ENCODE assay signal across 8 cellular contexts in genomic region chr17:59332890-59333377, GRCh38. TPM values are rescaled to one million over a fixed set of nuclear protein-coding genes. Genes with fewer than 3 reads are reported as not detected.
DNase-seq lines count a peak whose midpoint lies in the region; ATAC-seq and TF ChIP-seq lines count a peak whose summit lies in the region.

No MANE protein-coding gene starts in this region.

- H3K27ac ChIP-seq in ACC112 (ENCODE audit: low read depth, low read length) (peak overlapping the region; percentile 22), HUES6 (ENCODE audit: low read depth, low read length) (no peak overlapping the region), left lung (peak overlapping the region; percentile 84 to 85), stomach (peak overlapping the region; percentile 89 to 99 (median 96))

- peaks cover 37% of the 10 kb centered on the region for H3K4me1 ChIP-seq in ACC112 (ENCODE audit: control insufficient read depth, insufficient read depth, low read length, unreplicated experiment)
- peaks cover 27% of the 10 kb centered on the region for H3K4me1 ChIP-seq in HUES6 (ENCODE audit: control insufficient read depth, insufficient read depth, low read length)
- H3K4me1 ChIP-seq in left lung = peaks cover 21 to 77% of the 10 kb centered on the region in 2 donors
- H3K4me1 ChIP-seq in stomach = peaks cover 57 to 83% (median 71%) of the 10 kb centered on the region in 4 donors

- H3K79me2 ChIP-seq in ACC112 (ENCODE audit: control insufficient read depth, insufficient read depth, low read length, unreplicated experiment) = peaks cover 34% of the 10 kb centered on the region

- DNase-seq in MCF 10A (ENCODE audit: unreplicated experiment) = no peak
- peak in 1 of 2 donors; percentile 46 for DNase-seq in left lung
- DNase-seq in stomach = peak; percentile 33
- DNase-seq in NK-92 treated with Interleukin-12 subunit alpha and Interleukin-12 subunit beta, amount 100 ng/mL, for 24 hours (lab: John Stamatoyannopoulos, UW) = no peak
- no peak for DNase-seq in NCI-H2227 treated with DMSO at 0.1 percent for 48 hours (lab: John Stamatoyannopoulos, UW)

- BruUV-seq in MCF 10A (replicated peaks; lab: Mats Ljungman, UMichigan) = TSS peak; percentile 21

- intact Hi-C loops in MCF 10A (cut with micrococcal nuclease) = no loop called here
- intact Hi-C loops in left lung (cut with DNase I) = no loop called here
- intact Hi-C loops in stomach (cut with DNase I; ENCODE audit: low total_unique reads) = no loop called here

- H3K9ac ChIP-seq in HUES6 (ENCODE audit: low read length) = peak overlapping the region; percentile 44

- no peak for TF ChIP-seq POLR2A in stomach (IDR thresholded peaks at IDR 0.05)

- TF ChIP-seq CTCF in MCF 10A (IDR thresholded peaks at IDR 0.05; ENCODE audit: unreplicated experiment) (no peak), left lung (IDR thresholded peaks at IDR 0.05) (no peak), stomach (IDR thresholded peaks at IDR 0.05) (no peak)

- peak overlapping the region; percentile 88 for H3K4me3 ChIP-seq in ACC112 (ENCODE audit: low read depth, low read length)
- H3K4me3 ChIP-seq in HUES6 (ENCODE audit: low read depth, low read length) = peak overlapping the region; percentile 84
- peak overlapping the region; percentile 98 for H3K4me3 ChIP-seq in left lung
- peak overlapping the region; percentile 90 to 100 (median 96) for H3K4me3 ChIP-seq in stomach

- peak overlapping the region; percentile 74 for H3K4me3 Mint-ChIP-seq in MCF 10A (ENCODE audit: unreplicated experiment)

- H3K4me1 Mint-ChIP-seq in MCF 10A (ENCODE audit: insufficient read depth, unreplicated experiment) = peaks cover 16% of the 10 kb centered on the region

- H3K36me3 Mint-ChIP-seq in MCF 10A (ENCODE audit: insufficient read depth, unreplicated experiment) = no peaks in the 10 kb centered on the region

- H3K36me3 ChIP-seq in ACC112 (ENCODE audit: insufficient read depth, low read length) = no peaks in the 10 kb centered on the region
- no peaks in the 10 kb centered on the region for H3K36me3 ChIP-seq in HUES6 (ENCODE audit: control insufficient read depth, insufficient read depth, low read length)
- H3K36me3 ChIP-seq in left lung = no peaks in the 10 kb centered on the region
- H3K36me3 ChIP-seq in stomach = no peaks in the 10 kb centered on the region

- ATAC-seq in left lung = peak; percentile 2
- no peak for ATAC-seq in HG03039 (IDR thresholded peaks at IDR 0.05; ENCODE audit: unreplicated experiment)

- CTCF ChIA-PET in MCF 10A (lab: Yijun Ruan, JAX) = interaction anchor here (0.6 to 2.7 kb wide), 5 partner anchors 17 to 1410 kb away, joined by 3 to 14 read pairs (median 3); no protein-coding TSS in a partner anchor

- TF ChIP-seq EP300 in stomach (IDR thresholded peaks at IDR 0.05) = no peak

- H3K9me3 ChIP-seq in HUES6 (ENCODE audit: control insufficient read depth, insufficient read depth, low read depth, low read length) (no peaks in the 10 kb centered on the region), left lung (no peaks in the 10 kb centered on the region), stomach (no peaks in the 10 kb centered on the region)

- H3K9me3 Mint-ChIP-seq in MCF 10A (ENCODE audit: unreplicated experiment) = no peaks in the 10 kb centered on the region

- H3K27ac Mint-ChIP-seq in MCF 10A (ENCODE audit: low read depth, unreplicated experiment) = no peak overlapping the region

- H3K27me3 ChIP-seq in ACC112 (ENCODE audit: insufficient read depth, low read length) = no peaks in the 10 kb centered on the region
- peaks cover 36% of the 10 kb centered on the region for H3K27me3 ChIP-seq in HUES6 (ENCODE audit: control insufficient read depth, insufficient read depth, low read length)
- no peaks in the 10 kb centered on the region for H3K27me3 ChIP-seq in left lung
- no peaks in the 10 kb centered on the region for H3K27me3 ChIP-seq in stomach

- WGBS in stomach, 5 donors = 15 to 34% (median 19%) methylated on average over 8 of the region's 8 CpGs

- H2AFZ ChIP-seq in ACC112 (ENCODE audit: low read length, unreplicated experiment) = peak overlapping the region; percentile 34

- H3K27me3 Mint-ChIP-seq in MCF 10A (ENCODE audit: insufficient read depth, unreplicated experiment) = no peaks in the 10 kb centered on the region

- POLR2A ChIA-PET in MCF 10A (lab: Yijun Ruan, JAX) = interaction anchor here (0.5 to 1.4 kb wide), 8 partner anchors 10 to 287 kb away, joined by 3 to 6 read pairs (median 4); partner anchors contain the start of genes CLTC and GDPD1

RNA-seq across cellular contexts. Expression of gene YPEL2, which starts 1.5 kb away (rescaled TPM):
- 1.9 and 2.1 TPM in 2 replicates for total RNA-seq in MCF 10A (2022)
- 10 to 100 TPM; 13.8 to 23.6 TPM for total RNA-seq in left lung
- 10 to 100 TPM; 22.2 to 60.8 (median 37.8) TPM for total RNA-seq in stomach
- 10 to 100 TPM in 1 of 3 donors, 1 to 10 TPM in 2; 4.4 to 10.4 (median 9.0) TPM for polyA plus RNA-seq in stomach
